Comparison of ENCODE assay signal across 10 cellular contexts in genomic region chr2:98175811-98176210, GRCh38.
DNase-seq lines count a peak whose midpoint lies in the region; TF ChIP-seq lines count a peak whose summit lies in the region.
"Had no signal": no experiment of that assay in that cellular context is flagged by ENCODE, and none has a peak within 500 bp of the region (broad histone marks: within the 10 kb centered on the region; RNA-seq: fewer than 3 reads in every experiment).

No MANE protein-coding gene starts in this region.

- H3K4me1 ChIP-seq in breast epithelium: no peaks in the 10 kb centered on the region
- H3K4me1 ChIP-seq: body of pancreas, SJSA1 had no signal

- no peak for TF ChIP-seq POLR2A in breast epithelium (IDR thresholded peaks at IDR 0.05)

- H3K36me3 ChIP-seq in breast epithelium: no peaks in the 10 kb centered on the region
- H3K36me3 ChIP-seq: SJSA1 had no signal

- intact Hi-C loops in breast epithelium (cut with DNase I; ENCODE audit: low total_unique reads): no loop called here

- H3K27ac ChIP-seq in breast epithelium: no peak overlapping the region
- H3K27ac ChIP-seq: body of pancreas, SJSA1 had no signal

- H3K27me3 ChIP-seq in breast epithelium: no peaks in the 10 kb centered on the region
- H3K27me3 ChIP-seq: body of pancreas had no signal

- no peaks in the 10 kb centered on the region for H3K9me3 ChIP-seq in breast epithelium
- H3K9me3 ChIP-seq: body of pancreas, SJSA1 had no signal

- TF ChIP-seq CTCF in epithelial cell of esophagus (IDR thresholded peaks at IDR 0.05; ENCODE audit: insufficient read depth, low read depth, low read length, missing control alignments) (peak; percentile 29), breast epithelium (IDR thresholded peaks at IDR 0.05) (no peak)

- DNase-seq in NCI-H510A treated with DMSO at 0.1 percent for 48 hours (lab: John Stamatoyannopoulos, UW): peak; percentile 25
- no peak for DNase-seq in NCI-H510A (lab: John Stamatoyannopoulos, UW)
- DNase-seq in NCI-H2171 treated with DMSO at 0.1 percent for 48 hours (lab: John Stamatoyannopoulos, UW): peak; percentile 53
- no peak for DNase-seq in epithelial cell of esophagus (ENCODE audit: low read depth)
- DNase-seq in putamen (ENCODE audit: low spot score): peak; percentile 17
- DNase-seq in activated gamma-delta T cell treated with Interleukin-2 at 50 U/mL for 16 hours: no peak
- DNase-seq in ecto neural progenitor cell (ENCODE audit: low spot score): no peak
- DNase-seq in breast epithelium (ENCODE audit: low spot score in 2 of 2): no peak

- H3K4me3 ChIP-seq in epithelial cell of esophagus (ENCODE audit: low read length) (no peak overlapping the region), breast epithelium (no peak overlapping the region)
- H3K4me3 ChIP-seq: body of pancreas, SJSA1 had no signal

Comparison
In these comparisons a context has a peak if more than half of its experiments do, and no peak if none do; other contexts are left out.
1. DNase-seq: peak in NCI-H510A treated with DMSO at 0.1 percent for 48 hours (single experiment), NCI-H2171 treated with DMSO at 0.1 percent for 48 hours (single experiment) and putamen (single experiment); none in NCI-H510A (single experiment), epithelial cell of esophagus (single experiment), activated gamma-delta T cell treated with Interleukin-2 at 50 U/mL for 16 hours (single experiment), ecto neural progenitor cell (single experiment) and breast epithelium (0 of 2).